8 cellular contexts compared by ENCODE assay signal in the genomic region with DNA sequence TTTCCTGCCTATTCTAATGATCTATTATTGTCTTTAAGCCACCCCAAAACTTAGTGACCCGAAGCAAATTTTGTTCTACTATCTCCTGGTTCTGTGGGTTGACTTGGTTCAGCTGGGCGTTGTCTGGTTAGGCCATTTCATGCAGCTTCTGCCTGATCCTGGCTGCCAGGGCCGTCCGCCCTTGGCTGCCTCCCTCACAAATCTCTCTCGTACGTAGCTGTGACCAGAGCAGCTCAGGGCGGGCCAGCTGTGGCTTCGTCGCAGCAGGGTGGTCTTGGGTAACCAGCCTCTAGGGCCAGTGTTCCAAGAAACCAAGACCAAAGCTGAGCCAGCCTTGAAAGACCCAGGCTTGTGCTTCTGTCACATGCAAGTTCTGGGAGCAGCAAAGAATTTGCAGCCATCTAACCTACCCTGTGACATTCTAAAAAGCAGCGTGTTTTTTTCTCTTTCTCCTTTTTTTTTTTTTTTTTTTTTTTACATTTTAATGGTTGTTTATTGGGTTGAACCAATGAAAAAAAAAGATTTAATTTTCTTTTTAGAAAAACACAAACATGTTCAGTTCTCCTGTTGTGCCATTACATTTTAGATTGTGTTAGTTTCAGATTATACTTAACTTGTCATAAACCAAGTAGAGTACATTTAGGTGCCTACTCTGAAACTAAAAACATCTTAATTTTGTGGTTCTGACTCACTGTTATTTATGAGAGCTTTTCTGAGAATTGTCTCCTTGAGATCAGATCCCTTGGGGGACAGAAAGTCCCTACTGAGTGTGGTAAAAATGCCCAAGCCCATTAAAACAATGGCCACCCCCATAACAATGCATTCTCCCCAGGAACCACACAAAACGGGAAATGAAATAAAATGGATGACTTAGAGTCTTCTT.
DNase-seq lines count a peak whose midpoint lies in the region; ATAC-seq and TF ChIP-seq lines count a peak whose summit lies in the region.

No MANE protein-coding gene starts in this region.

- H3K36me3 Mint-ChIP-seq in progenitor cell of endocrine pancreas (ENCODE audit: insufficient read depth), result no peaks in the 10 kb centered on the region

- no peak for TF ChIP-seq POLR2A in GM18505 (IDR thresholded peaks at IDR 0.05; ENCODE audit: borderline replicate concordance, extremely low read depth, insufficient read depth, insufficient read length)

- no peaks in the 10 kb centered on the region for H3K27me3 ChIP-seq in iPS-20b (ENCODE audit: insufficient read depth, low read length)

- peaks cover 4% of the 10 kb centered on the region for H3K27me3 Mint-ChIP-seq in progenitor cell of endocrine pancreas

- no peak for TF ChIP-seq CTCF in progenitor cell of endocrine pancreas (IDR thresholded peaks at IDR 0.05; ENCODE audit: unreplicated experiment)

- no peaks in the 10 kb centered on the region for H3K36me3 ChIP-seq in iPS-20b (ENCODE audit: insufficient read depth, low read depth, low read length)

- no peak overlapping the region for H3K27ac Mint-ChIP-seq in progenitor cell of endocrine pancreas

- H3K27ac ChIP-seq in iPS-20b (ENCODE audit: low read length), result no peak overlapping the region

- no peak overlapping the region for H3K4me3 Mint-ChIP-seq in progenitor cell of endocrine pancreas (ENCODE audit: low read depth)

- peak overlapping the region; percentile 0; the same call in 1 of the 2 replicates for H3K4me3 ChIP-seq in iPS-20b (ENCODE audit: low read length)

- no peaks in the 10 kb centered on the region for H3K9me3 ChIP-seq in iPS-20b (ENCODE audit: insufficient read depth, low read depth, low read length)

- H3K4me1 Mint-ChIP-seq in progenitor cell of endocrine pancreas (ENCODE audit: low read depth), result peaks cover 11% of the 10 kb centered on the region

- peaks cover 31% of the 10 kb centered on the region for H3K4me1 ChIP-seq in iPS-20b (ENCODE audit: insufficient read depth, low read length)

- H3K9me3 Mint-ChIP-seq in progenitor cell of endocrine pancreas (ENCODE audit: low read depth), result no peaks in the 10 kb centered on the region

- H3K9ac ChIP-seq in iPS-20b (ENCODE audit: low read depth, low read length), result no peak overlapping the region

- ATAC-seq in GM18505 (IDR thresholded peaks at IDR 0.05; ENCODE audit: unreplicated experiment) (peak; percentile 50), GM21423 (IDR thresholded peaks at IDR 0.05; ENCODE audit: unreplicated experiment) (peak; percentile 50), HG03558 (IDR thresholded peaks at IDR 0.05; ENCODE audit: extremely low read depth, unreplicated experiment) (peak; percentile 40)

- no peak for DNase-seq in stimulated activated CD4-positive, alpha-beta T cell treated with anti-CD3 and anti-CD28 coated beads, Interleukin-1b, Interleukin-23, amount 100 ng/mL, for 48 hours
- DNase-seq in progenitor cell of endocrine pancreas (ENCODE audit: low spot score, unreplicated experiment) (no peak), T-helper 9 cell (no peak)
- no peak for DNase-seq in stimulated activated CD4-positive, alpha-beta T cell treated with anti-CD3 and anti-CD28 coated beads, Interleukin-15, amount 100 ng/mL, for 24 hours
